In genomic region chr6:151763938-151764680, GRCh38 we compare ENCODE assay signal across 1 cellular context.
A peak's percentile ranks its signal among the peaks of the same experiment; 100 is the strongest.
TF ChIP-seq lines count a peak whose summit lies in the region.

No MANE protein-coding gene starts in this region.

TF ChIP-seq in K562, 482 proteins besides CTCF, POLR2A, EP300 and RAD21 (continued from another document):
- peak; percentile 37; the same call in 1 of the 2 replicates for TF ChIP-seq PBX2 (CRISPR knock-in tag; IDR thresholded peaks at IDR 0.05; ENCODE audit: low read depth)
- peak; percentile 89 for TF ChIP-seq PBX2 (tag; conservative IDR thresholded peaks at IDR 0.05; ENCODE audit: low read depth)
- no peak for TF ChIP-seq CHD1 (IDR thresholded peaks at IDR 0.05; ENCODE audit: low read length)
- no peak for TF ChIP-seq MXI1 (IDR thresholded peaks at IDR 0.05; ENCODE audit: low read depth, low read length)
- no peak for TF ChIP-seq ZNF707 (CRISPR knock-in tag; conservative IDR thresholded peaks at IDR 0.05)
- no peak for TF ChIP-seq E2F8 (IDR thresholded peaks at IDR 0.05; ENCODE audit: low read depth, partially characterized antibody)
- TF ChIP-seq SMC3 (conservative IDR thresholded peaks at IDR 0.05; ENCODE audit: insufficient read depth, low read depth, low read length), result peak; percentile 36; the same call in 1 of the 2 replicates
- TF ChIP-seq CTCFL (IDR thresholded peaks at IDR 0.05; ENCODE audit: borderline replicate concordance, insufficient read depth, low read depth, low read length, poor library complexity, severe bottlenecking), result peak; percentile 40
- peak; percentile 65 for TF ChIP-seq NFYB (IDR thresholded peaks at IDR 0.05; ENCODE audit: extremely low read depth, insufficient read length)
- TF ChIP-seq NCOA2 (IDR thresholded peaks at IDR 0.05; ENCODE audit: partially characterized antibody in 2 of 2), result no peak
TF ChIP-seq in K562: peak in this region for 5.
